10 cellular contexts compared by ENCODE assay signal in genomic region chr6:159116343-159116742, GRCh38. TPM values are rescaled to one million over a fixed set of nuclear protein-coding genes. Genes with fewer than 3 reads are reported as not detected.
DNase-seq lines count a peak whose midpoint lies in the region; ATAC-seq and TF ChIP-seq lines count a peak whose summit lies in the region.
"Had no signal": no experiment of that assay in that cellular context is flagged by ENCODE, and none has a peak within 500 bp of the region (broad histone marks: within the 10 kb centered on the region; RNA-seq: fewer than 3 reads in every experiment).

No MANE protein-coding gene starts in this region.

- H3K9me3 ChIP-seq in DOHH2 (ENCODE audit: control insufficient read depth, insufficient read depth, low read length) (no peaks in the 10 kb centered on the region), endodermal cell (ENCODE audit: control insufficient read depth, low read length) (no peaks in the 10 kb centered on the region)
- H3K9me3 ChIP-seq in CD4-positive, alpha-beta memory T cell (ENCODE audit: control insufficient read depth in 1 of 2, low read length in 2 of 2), result no peaks in the 10 kb centered on the region

- no peak overlapping the region for H3K27ac Mint-ChIP-seq in CD4-positive, alpha-beta memory T cell
- no peak overlapping the region for H3K27ac Mint-ChIP-seq in endodermal cell

- H3K27me3 Mint-ChIP-seq in CD4-positive, alpha-beta memory T cell, result no peaks in the 10 kb centered on the region
- no peaks in the 10 kb centered on the region for H3K27me3 Mint-ChIP-seq in endodermal cell (ENCODE audit: insufficient read depth)

- H3K4me3 ChIP-seq in DOHH2 (ENCODE audit: low read length) (peak overlapping the region; percentile 67), endodermal cell (ENCODE audit: low read length) (no peak overlapping the region)
- H3K4me3 ChIP-seq in CD4-positive, alpha-beta memory T cell (ENCODE audit: low read length in 2 of 2), result no peak overlapping the region

- DNase-seq in germinal center (ENCODE audit: low spot score), result peak; percentile 56
- DNase-seq in CD4-positive, alpha-beta memory T cell, result no peak
- no peak for DNase-seq in endodermal cell
- no peak for DNase-seq in foreskin keratinocyte
- DNase-seq in stimulated activated CD4-positive, alpha-beta T cell treated with anti-CD3 and anti-CD28 coated beads, Interleukin-12 subunit alpha, Interleukin-12 subunit beta, amount 100 ng/mL, for 4 hours, result no peak

- H3K36me3 Mint-ChIP-seq in CD4-positive, alpha-beta memory T cell, result peaks cover 0 to 4% of the 10 kb centered on the region in 2 donors
- no peaks in the 10 kb centered on the region for H3K36me3 Mint-ChIP-seq in endodermal cell (ENCODE audit: low read depth)

- CTCF ChIA-PET in CD4-positive, alpha-beta memory T cell (lab: Charles Lee; ENCODE audit: partially characterized antibody), result interaction anchor here (0.8 to 15.8 kb wide), 4 partner anchors 12 to 105 kb away, joined by 3 to 676 read pairs (median 100); partner anchors contain the start of gene RSPH3

- intact Hi-C loops in CD4-positive, alpha-beta memory T cell (cut with micrococcal nuclease), result no loop called here

- peaks cover 5 to 19% (median 14%) of the 10 kb centered on the region in 4 donors for H3K4me1 Mint-ChIP-seq in CD4-positive, alpha-beta memory T cell
- no peaks in the 10 kb centered on the region for H3K4me1 Mint-ChIP-seq in endodermal cell

- no peaks in the 10 kb centered on the region for H3K27me3 ChIP-seq in DOHH2 (ENCODE audit: control insufficient read depth, low read length)
- H3K27me3 ChIP-seq in CD4-positive, alpha-beta memory T cell (ENCODE audit: insufficient read depth, low read length), result no peaks in the 10 kb centered on the region
- no peaks in the 10 kb centered on the region for H3K27me3 ChIP-seq in endodermal cell (ENCODE audit: control insufficient read depth, insufficient read depth, low read length, poor library complexity, severe bottlenecking)
- H3K27me3 ChIP-seq in foreskin keratinocyte, result peaks cover 9% of the 10 kb centered on the region

- 83 to 92% methylated on average over 3 to 5 of the region's 5 CpGs for WGBS in endodermal cell (ENCODE audit: insufficient coverage in 1 of 2, insufficient read length in 1 of 2), 2 experiments

- peaks cover 7% of the 10 kb centered on the region for H3K79me2 ChIP-seq in DOHH2 (ENCODE audit: control insufficient read depth, low read length)

- H3K9ac ChIP-seq in endodermal cell (ENCODE audit: extremely low read depth, low read length, poor library complexity, severe bottlenecking), result no peak overlapping the region

- no peaks in the 10 kb centered on the region for H3K9me3 Mint-ChIP-seq in CD4-positive, alpha-beta memory T cell
- no peaks in the 10 kb centered on the region for H3K9me3 Mint-ChIP-seq in endodermal cell

- H3F3A ChIP-seq in DOHH2 (ENCODE audit: control insufficient read depth, insufficient read depth), result peaks cover 26% of the 10 kb centered on the region

- POLR2A ChIA-PET in CD4-positive, alpha-beta memory T cell (lab: Charles Lee; ENCODE audit: partially characterized antibody), result interaction anchor here (0.6 kb wide), 1 partner anchor 54 kb away, joined by 3 read pairs; no protein-coding TSS in a partner anchor

- ATAC-seq in GM19467 (IDR thresholded peaks at IDR 0.05; ENCODE audit: unreplicated experiment) (peak; percentile 56), HG03378 (IDR thresholded peaks at IDR 0.05; ENCODE audit: unreplicated experiment) (peak; percentile 82), foreskin keratinocyte (no peak)

- H3K27ac ChIP-seq in DOHH2 (ENCODE audit: low read depth, low read length), result peak overlapping the region; percentile 90
- no peak overlapping the region for H3K27ac ChIP-seq in CD4-positive, alpha-beta memory T cell (ENCODE audit: low read depth, low read length)
- no peak overlapping the region for H3K27ac ChIP-seq in endodermal cell (ENCODE audit: low read depth, low read length)
- no peak overlapping the region for H3K27ac ChIP-seq in foreskin keratinocyte
- H3K27ac ChIP-seq: C4-2B had no signal

- no peaks in the 10 kb centered on the region for H4K20me1 ChIP-seq in DOHH2 (ENCODE audit: control insufficient read depth, insufficient read depth, low read depth, low read length)

- H3K4me1 ChIP-seq in DOHH2 (ENCODE audit: control insufficient read depth, low read length), result peaks cover 95% of the 10 kb centered on the region
- peaks cover 22% of the 10 kb centered on the region for H3K4me1 ChIP-seq in CD4-positive, alpha-beta memory T cell (ENCODE audit: insufficient read depth, low read length)
- no peaks in the 10 kb centered on the region for H3K4me1 ChIP-seq in endodermal cell (ENCODE audit: control insufficient read depth, insufficient read depth, low read length)
- H3K4me1 ChIP-seq in foreskin keratinocyte, result no peaks in the 10 kb centered on the region

- H3K9me2 ChIP-seq in DOHH2 (replicated peaks; ENCODE audit: control insufficient read depth, low read length), result no peaks in the 10 kb centered on the region

- no peak overlapping the region for H3K4me3 Mint-ChIP-seq in CD4-positive, alpha-beta memory T cell
- no peak overlapping the region for H3K4me3 Mint-ChIP-seq in endodermal cell

- TF ChIP-seq CTCF in DOHH2 (IDR thresholded peaks at IDR 0.05; ENCODE audit: low read depth, low read length, poor library complexity, severe bottlenecking), result no peak
- no peak for TF ChIP-seq CTCF in endodermal cell (conservative IDR thresholded peaks at IDR 0.05)
- TF ChIP-seq CTCF in foreskin keratinocyte (conservative IDR thresholded peaks at IDR 0.05), result no peak

- H3K36me3 ChIP-seq in DOHH2 (ENCODE audit: control insufficient read depth, low read length), result no peaks in the 10 kb centered on the region
- no peaks in the 10 kb centered on the region for H3K36me3 ChIP-seq in CD4-positive, alpha-beta memory T cell (ENCODE audit: insufficient read depth, low read length)
- no peaks in the 10 kb centered on the region for H3K36me3 ChIP-seq in endodermal cell (ENCODE audit: control insufficient read depth, insufficient read depth, low read length)

- H3K4me2 ChIP-seq in DOHH2 (ENCODE audit: low read length), result peak overlapping the region; percentile 89

RNA-seq across cellular contexts. Expression of gene FNDC1, which starts 52.9 kb away (rescaled TPM):
- total RNA-seq in CD4-positive, alpha-beta memory T cell, result not detected
- polyA plus RNA-seq in CD4-positive, alpha-beta memory T cell, result under 1 TPM in 1 of 2 donors, not detected in 1; 0.08 TPM
- total RNA-seq in endodermal cell, result under 1 TPM; 0.55 to 0.62 TPM
- 0.14 TPM for polyA plus RNA-seq in endodermal cell (2013, experiment 1 of 2)
- polyA plus RNA-seq in endodermal cell (2013, experiment 2 of 2), result 0.17 TPM
- 0.03 and 0.04 TPM in 2 replicates for total RNA-seq in foreskin keratinocyte
- 0.01 and 0.02 TPM in 2 replicates for polyA plus RNA-seq in foreskin keratinocyte
- total RNA-seq: T-helper 1 cell treated with Interleukin-12 subunit alpha and Interleukin-12 subunit beta and Interleukin-4 antibody, amounts not matched to agents 30 ng/mL and 1 ng/mL, for 36 hours had no signal
